ENCODE assay signal across 23 cellular contexts in genomic region chr5:92991681-92992472, GRCh38.
A peak's percentile ranks its signal among the peaks of the same experiment; 100 is the strongest.
DNase-seq lines count a peak whose midpoint lies in the region; ATAC-seq, FAIRE-seq and TF ChIP-seq lines count a peak whose summit lies in the region.
"Had no signal": no experiment of that assay in that cellular context is flagged by ENCODE, and none has a peak within 500 bp of the region (broad histone marks: within the 10 kb centered on the region; RNA-seq: fewer than 3 reads in every experiment).

No MANE protein-coding gene starts in this region.

- peaks cover 43% of the 10 kb centered on the region for H3K9me3 Mint-ChIP-seq in nephron progenitor cell
- H3K9me3 Mint-ChIP-seq in CD8-positive, alpha-beta T cell, result peaks cover 5% of the 10 kb centered on the region

- H3K36me3 Mint-ChIP-seq in nephron progenitor cell (ENCODE audit: low read depth), result peaks cover 40% of the 10 kb centered on the region
- H3K36me3 Mint-ChIP-seq in CD8-positive, alpha-beta T cell, result no peaks in the 10 kb centered on the region

- no peak overlapping the region for H3K27ac ChIP-seq in CD8-positive, alpha-beta T cell (ENCODE audit: low read depth, low read length)
- H3K27ac ChIP-seq: BLaER1, heart right ventricle, parathyroid adenoma had no signal

- no peak overlapping the region for H3K4me3 ChIP-seq in bronchial epithelial cell (ENCODE audit: low read depth, low read length)
- H3K4me3 ChIP-seq in CD8-positive, alpha-beta T cell (ENCODE audit: low read depth, low read length), result no peak overlapping the region
- H3K4me3 ChIP-seq: BLaER1, GM12878, heart right ventricle had no signal

- intact Hi-C loops in CD8-positive, alpha-beta T cell (cut with DNase I, micrococcal nuclease), result no loop called here
- intact Hi-C loops in Right ventricle myocardium inferior (cut with DNase I), result no loop called here

- H3K36me3 ChIP-seq in bronchial epithelial cell (ENCODE audit: control insufficient read depth, insufficient read depth, low read length), result no peaks in the 10 kb centered on the region
- no peaks in the 10 kb centered on the region for H3K36me3 ChIP-seq in CD8-positive, alpha-beta T cell (ENCODE audit: insufficient read depth, low read length)
- H3K36me3 ChIP-seq: BLaER1, heart right ventricle had no signal

- H3K4me3 Mint-ChIP-seq in nephron progenitor cell, result no peak overlapping the region
- H3K4me3 Mint-ChIP-seq in CD8-positive, alpha-beta T cell, result no peak overlapping the region
- H3K4me3 Mint-ChIP-seq: activated naive CD8-positive, alpha-beta T cell treated with anti-CD3 and anti-CD28 coated beads, Interleukin-2, amount 50 U/mL, for 24 hours had no signal

- CTCF ChIA-PET in CD8-positive, alpha-beta T cell (lab: Charles Lee), result no interaction called here

- no peaks in the 10 kb centered on the region for H3K27me3 ChIP-seq in bronchial epithelial cell (ENCODE audit: control insufficient read depth, insufficient read depth, low read length)
- H3K27me3 ChIP-seq in CD8-positive, alpha-beta T cell (ENCODE audit: insufficient read depth, low read length), result no peaks in the 10 kb centered on the region
- H3K27me3 ChIP-seq: BLaER1, heart right ventricle had no signal

- peaks cover 22% of the 10 kb centered on the region for H3K4me1 Mint-ChIP-seq in nephron progenitor cell
- H3K4me1 Mint-ChIP-seq in CD8-positive, alpha-beta T cell (ENCODE audit: low read depth), result no peaks in the 10 kb centered on the region
- H3K4me1 Mint-ChIP-seq: activated naive CD8-positive, alpha-beta T cell treated with anti-CD3 and anti-CD28 coated beads, Interleukin-2, amount 50 U/mL, for 24 hours had no signal

- POLR2A ChIA-PET in CD8-positive, alpha-beta T cell (lab: Charles Lee), result no interaction called here

- H3K4me1 ChIP-seq in CD8-positive, alpha-beta T cell (ENCODE audit: insufficient read depth, low read length), result no peaks in the 10 kb centered on the region
- H3K4me1 ChIP-seq: BLaER1, heart right ventricle, parathyroid adenoma had no signal

- peak overlapping the region; percentile 80 for H3K27ac Mint-ChIP-seq in nephron progenitor cell
- no peak overlapping the region for H3K27ac Mint-ChIP-seq in CD8-positive, alpha-beta T cell
- H3K27ac Mint-ChIP-seq: activated naive CD8-positive, alpha-beta T cell treated with anti-CD3 and anti-CD28 coated beads, Interleukin-2, amount 50 U/mL, for 24 hours had no signal

- DNase-seq in EL, result peak; percentile 14
- peak; percentile 41 for DNase-seq in NCI-H2227 (lab: John Stamatoyannopoulos, UW; ENCODE audit: unreplicated experiment)
- peak; percentile 8 for DNase-seq in bronchial epithelial cell (ENCODE audit: low read depth)
- no peak for DNase-seq in nephron progenitor cell
- DNase-seq in CD8-positive, alpha-beta T cell, result no peak
- no peak for DNase-seq in GOT3 (lab: John Stamatoyannopoulos, UW)
- no peak for DNase-seq in Right ventricle myocardium inferior (ENCODE audit: missing footprints)
- DNase-seq: activated CD4-positive, alpha-beta T cell treated with anti-CD3 and anti-CD28 coated beads for 48 hours; activated naive CD8-positive, alpha-beta T cell treated with anti-CD3 and anti-CD28 coated beads, Interleukin-2, amount 50 U/mL, for 24 hours; erythroblast; HCEC 1CT; heart right ventricle; KG1; kidney; NCI-H1436; NCI-H510A; RPMI8226; stimulated activated CD4-positive, alpha-beta T cell treated with anti-CD3 and anti-CD28 coated beads, Interleukin-15, amount 100 ng/mL, for 24 hours had no signal

- ATAC-seq in HG02610 (IDR thresholded peaks at IDR 0.05; ENCODE audit: unreplicated experiment) (no peak), Right ventricle myocardium inferior (no peak)
- no peak for ATAC-seq in CD8-positive, alpha-beta T cell
- ATAC-seq: activated naive CD8-positive, alpha-beta T cell treated with anti-CD3 and anti-CD28 coated beads, Interleukin-2, amount 50 U/mL, for 24 hours; GM12878; heart right ventricle had no signal

- H3K27me3 Mint-ChIP-seq in nephron progenitor cell (ENCODE audit: low read depth, poor library complexity), result no peaks in the 10 kb centered on the region
- H3K27me3 Mint-ChIP-seq in CD8-positive, alpha-beta T cell (ENCODE audit: low read depth), result no peaks in the 10 kb centered on the region
- H3K27me3 Mint-ChIP-seq: activated naive CD8-positive, alpha-beta T cell treated with anti-CD3 and anti-CD28 coated beads, Interleukin-2, amount 50 U/mL, for 24 hours had no signal

- TF ChIP-seq CTCF in bronchial epithelial cell (IDR thresholded peaks at IDR 0.05; ENCODE audit: insufficient read depth, low read length, severe bottlenecking) (no peak), nephron progenitor cell (IDR thresholded peaks at IDR 0.05) (no peak)
- TF ChIP-seq CTCF in CD8-positive, alpha-beta T cell (IDR thresholded peaks at IDR 0.05), result no peak

- no peak for FAIRE-seq in bronchial epithelial cell (lab: Jason Lieb, UNC)
- FAIRE-seq: GM12878, urothelium cell line had no signal

- no peaks in the 10 kb centered on the region for H3K9me3 ChIP-seq in CD8-positive, alpha-beta T cell (ENCODE audit: low read length)

Comparison
In these comparisons a context has a peak if more than half of its experiments do, and no peak if none do; other contexts are left out.
1. DNase-seq: peak in EL (single experiment), NCI-H2227 (single experiment) and bronchial epithelial cell (single experiment); none in nephron progenitor cell (single experiment), CD8-positive, alpha-beta T cell (0 of 7), GOT3 (single experiment) and Right ventricle myocardium inferior (single experiment).